ENCODE assay signal across 12 cellular contexts in genomic region chr2:134926231-134926931, GRCh38. TPM values are rescaled to one million over a fixed set of nuclear protein-coding genes. Genes with fewer than 3 reads are reported as not detected.
DNase-seq lines count a peak whose midpoint lies in the region; ATAC-seq and TF ChIP-seq lines count a peak whose summit lies in the region.
"Had no signal": no experiment of that assay in that cellular context is flagged by ENCODE, and none has a peak within 500 bp of the region (broad histone marks: within the 10 kb centered on the region; RNA-seq: fewer than 3 reads in every experiment).

No MANE protein-coding gene starts in this region.

- no peak for TF ChIP-seq POLR2A in uterus (IDR thresholded peaks at IDR 0.05)

- H3K27me3 Mint-ChIP-seq in activated naive CD8-positive, alpha-beta T cell: no peaks in the 10 kb centered on the region
- no peaks in the 10 kb centered on the region for H3K27me3 Mint-ChIP-seq in stimulated activated naive B cell treated with anti-CD40 and anti-IgM and Interleukin-4, amounts not matched to agents 10 μg/mL and 1 μg/mL and 100 μg/mL, for 72 hours

- no peak for DNase-seq in activated naive CD4-positive, alpha-beta T cell treated with anti-CD3 and anti-CD28 coated beads, Interleukin-2, amount 50 U/mL, for 72 hours (ENCODE audit: low spot score in 2 of 2)
- no peak for DNase-seq in activated naive CD4-positive, alpha-beta T cell (lab: John Stamatoyannopoulos, UW)
- no peak for DNase-seq in stimulated activated naive B cell treated with anti-CD40 and anti-IgM and Interleukin-4, amounts not matched to agents 10 μg/mL and 1 μg/mL and 100 μg/mL, for 72 hours
- DNase-seq in nucleus accumbens (lab: John Stamatoyannopoulos, UW) (no peak), uterus (no peak)
- DNase-seq: effector CD4-positive, alpha-beta T cell; kidney glomerular epithelial cell; NCI-H345 had no signal

- no peak for ATAC-seq in activated naive CD4-positive, alpha-beta T cell treated with anti-CD3 and anti-CD28 coated beads, Interleukin-2, amount 50 U/mL, for 72 hours
- ATAC-seq in stimulated activated naive B cell treated with anti-CD40 and anti-IgM and Interleukin-4, amounts not matched to agents 10 μg/mL and 1 μg/mL and 100 μg/mL, for 72 hours (replicated peaks): no peak
- no peak for ATAC-seq in HG02678 (IDR thresholded peaks at IDR 0.05; ENCODE audit: unreplicated experiment)

- peak overlapping the region; percentile 5 to 89 for H3K27ac Mint-ChIP-seq in activated naive CD4-positive, alpha-beta T cell treated with anti-CD3 and anti-CD28 coated beads, Interleukin-2, amount 50 U/mL, for 72 hours
- H3K27ac Mint-ChIP-seq in activated naive CD8-positive, alpha-beta T cell: peak overlapping the region; percentile 80
- peak overlapping the region; percentile 27 for H3K27ac Mint-ChIP-seq in stimulated activated naive B cell treated with anti-CD40 and anti-IgM and Interleukin-4, amounts not matched to agents 10 μg/mL and 1 μg/mL and 100 μg/mL, for 72 hours

- peaks cover 87% of the 10 kb centered on the region for H3K4me1 Mint-ChIP-seq in activated naive CD8-positive, alpha-beta T cell (ENCODE audit: low read depth)
- H3K4me1 Mint-ChIP-seq in stimulated activated naive B cell treated with anti-CD40 and anti-IgM and Interleukin-4, amounts not matched to agents 10 μg/mL and 1 μg/mL and 100 μg/mL, for 72 hours: peaks cover 33 to 70% of the 10 kb centered on the region in 2 donors

- H3K4me3 Mint-ChIP-seq in activated naive CD8-positive, alpha-beta T cell: peak overlapping the region; percentile 59
- H3K4me3 Mint-ChIP-seq in stimulated activated naive B cell treated with anti-CD40 and anti-IgM and Interleukin-4, amounts not matched to agents 10 μg/mL and 1 μg/mL and 100 μg/mL, for 72 hours: peak overlapping the region; percentile 39 to 48

- H3K4me3 ChIP-seq in iPS-20b (ENCODE audit: low read length): no peak overlapping the region
- H3K4me3 ChIP-seq in uterus: no peak overlapping the region

- peaks cover 4% of the 10 kb centered on the region; the same call in 1 of the 2 replicates for H3K4me1 ChIP-seq in iPS-20b (ENCODE audit: insufficient read depth, low read length)
- peaks cover 0 to 2% of the 10 kb centered on the region in 2 donors for H3K4me1 ChIP-seq in uterus

- peaks cover 5 to 37% of the 10 kb centered on the region in 2 donors for H3K36me3 Mint-ChIP-seq in activated naive CD4-positive, alpha-beta T cell treated with anti-CD3 and anti-CD28 coated beads, Interleukin-2, amount 50 U/mL, for 72 hours
- H3K36me3 Mint-ChIP-seq in activated naive CD8-positive, alpha-beta T cell: peaks cover 14% of the 10 kb centered on the region
- H3K36me3 Mint-ChIP-seq in stimulated activated naive B cell treated with anti-CD40 and anti-IgM and Interleukin-4, amounts not matched to agents 10 μg/mL and 1 μg/mL and 100 μg/mL, for 72 hours: peaks cover 33 to 54% of the 10 kb centered on the region in 2 donors

- H3K27ac ChIP-seq in iPS-20b (ENCODE audit: low read length) (peak overlapping the region; percentile 0), uterus (no peak overlapping the region)
- H3K27ac ChIP-seq: KMS-11 had no signal

- H3K36me3 ChIP-seq in iPS-20b (ENCODE audit: insufficient read depth, low read depth, low read length): peaks cover 15% of the 10 kb centered on the region
- H3K36me3 ChIP-seq in uterus: no peaks in the 10 kb centered on the region

- no peak overlapping the region for H3K9ac ChIP-seq in iPS-20b (ENCODE audit: low read depth, low read length)
- H3K9ac ChIP-seq: KMS-11 had no signal

- intact Hi-C loops in uterus (cut with DNase I; ENCODE audit: low total_unique reads): no loop called here

- no peaks in the 10 kb centered on the region for H3K9me3 Mint-ChIP-seq in activated naive CD4-positive, alpha-beta T cell treated with anti-CD3 and anti-CD28 coated beads, Interleukin-2, amount 50 U/mL, for 72 hours
- H3K9me3 Mint-ChIP-seq in activated naive CD8-positive, alpha-beta T cell (ENCODE audit: low read depth): no peaks in the 10 kb centered on the region
- peaks cover 0 to 1% of the 10 kb centered on the region in 2 donors for H3K9me3 Mint-ChIP-seq in stimulated activated naive B cell treated with anti-CD40 and anti-IgM and Interleukin-4, amounts not matched to agents 10 μg/mL and 1 μg/mL and 100 μg/mL, for 72 hours

- no peaks in the 10 kb centered on the region for H3K9me3 ChIP-seq in iPS-20b (ENCODE audit: insufficient read depth, low read depth, low read length)
- H3K9me3 ChIP-seq in uterus: no peaks in the 10 kb centered on the region

- no peak for TF ChIP-seq CTCF in uterus (IDR thresholded peaks at IDR 0.05)

- no peaks in the 10 kb centered on the region for H3K27me3 ChIP-seq in iPS-20b (ENCODE audit: insufficient read depth, low read length)
- H3K27me3 ChIP-seq in uterus: no peaks in the 10 kb centered on the region

RNA-seq across cellular contexts. Expression of gene CCNT2, which starts 7.8 kb away (rescaled TPM):
- 10 to 100 TPM; 34.0 to 40.2 TPM for total RNA-seq in activated naive CD4-positive, alpha-beta T cell treated with anti-CD3 and anti-CD28 coated beads, Interleukin-2, amount 50 U/mL, for 72 hours
- 100 to 1,000 TPM in 2 of 4 donors, 10 to 100 TPM in 2; 53.2 to 152 (median 84.9) TPM for total RNA-seq in uterus

Comparison
In these comparisons a context has a peak if more than half of its experiments do, and no peak if none do; other contexts are left out.
1. H3K27ac Mint-ChIP-seq: peak in every context shown above with its lines; median percentile 80 in activated naive CD8-positive, alpha-beta T cell; 47 in activated naive CD4-positive, alpha-beta T cell treated with anti-CD3 and anti-CD28 coated beads, Interleukin-2, amount 50 U/mL, for 72 hours; 27 in stimulated activated naive B cell treated with anti-CD40 and anti-IgM and Interleukin-4, amounts not matched to agents 10 μg/mL and 1 μg/mL and 100 μg/mL, for 72 hours.